In the genomic region with DNA sequence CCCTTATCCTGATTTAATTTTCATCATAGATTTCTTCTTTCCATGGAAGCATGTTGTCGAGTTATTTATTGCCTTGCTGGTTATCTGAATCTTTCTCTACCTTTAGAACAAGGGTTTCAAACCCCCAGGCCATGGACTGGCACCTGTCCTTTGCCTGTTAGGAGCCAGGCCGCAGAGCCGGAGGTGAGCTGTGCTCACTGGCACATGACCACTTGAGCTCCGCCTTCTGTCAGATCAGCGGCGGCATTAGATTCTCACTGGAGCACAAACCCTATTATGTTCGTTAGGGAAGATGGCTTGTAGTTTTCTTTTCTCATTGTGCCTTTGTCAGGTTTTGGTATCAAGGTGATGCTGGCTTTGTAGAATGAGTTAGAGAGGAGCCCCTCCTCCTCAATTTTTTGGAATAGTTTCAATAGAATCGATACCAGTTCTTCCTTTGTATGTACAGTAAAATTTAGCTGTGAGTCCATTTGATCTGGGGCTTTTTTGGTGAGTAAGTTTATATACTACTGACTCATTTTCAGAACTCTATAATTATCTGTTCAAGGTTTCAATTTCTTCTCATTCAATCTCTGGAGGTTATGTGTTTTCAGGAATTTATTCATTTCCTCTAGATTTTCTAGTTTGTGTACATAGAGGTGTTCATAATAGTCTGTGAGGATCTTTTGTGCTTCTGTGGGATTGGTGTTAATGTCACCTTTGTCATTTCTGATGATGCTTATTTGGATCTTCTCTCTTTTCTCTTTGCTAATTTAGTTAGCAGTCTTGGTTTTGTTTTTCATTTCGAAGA, we compare ENCODE assay signal across 16 cellular contexts.
DNase-seq lines count a peak whose midpoint lies in the region; ATAC-seq and FAIRE-seq lines count a peak whose summit lies in the region.
"Had no signal": no experiment of that assay in that cellular context is flagged by ENCODE, and none has a peak within 500 bp of the region (broad histone marks: within the 10 kb centered on the region; RNA-seq: fewer than 3 reads in every experiment).

No MANE protein-coding gene starts in this region.

- no peak for DNase-seq in activated T-cell treated with anti-CD3 and anti-CD28 coated beads, Interleukin-2, amount 50 U/mL, for 72 hours
- DNase-seq in activated T-cell treated with anti-CD3 and anti-CD28 coated beads, Interleukin-2, amount 50 U/mL, for 24 hours, result no peak
- no peak for DNase-seq in memory B cell (ENCODE audit: low spot score in 2 of 2)
- DNase-seq in head of caudate nucleus, result no peak
- no peak for DNase-seq in urothelium cell line (ENCODE audit: low spot score)
- DNase-seq in amygdala (lab: John Stamatoyannopoulos, UW), result no peak
- DNase-seq: ACHN; activated CD4-positive, alpha-beta T cell treated with anti-CD3 and anti-CD28 coated beads, Interleukin-2, amount 10 ng/mL, durations not matched to agents 7 days and 5 days; activated naive CD4-positive, alpha-beta T cell treated with anti-CD3 and anti-CD28 coated beads, Interleukin-2, amount 10 ng/mL, durations not matched to agents 7 days and 5 days; DMS 273 treated with DMSO at 0.1 percent for 48 hours; erythroblast; hypothalamus; Karpas-422; NCI-H1930 had no signal

- H3K9me3 Mint-ChIP-seq in activated T-cell treated with anti-CD3 and anti-CD28 coated beads, Interleukin-2, amount 50 U/mL, for 72 hours, result peaks cover 5 to 19% of the 10 kb centered on the region in 2 donors
- H3K9me3 Mint-ChIP-seq in activated T-cell treated with anti-CD3 and anti-CD28 coated beads, Interleukin-2, amount 50 U/mL, for 24 hours, result peaks cover 24% of the 10 kb centered on the region
- H3K9me3 Mint-ChIP-seq in memory B cell, result peaks cover 5% of the 10 kb centered on the region

- ATAC-seq in activated T-cell treated with anti-CD3 and anti-CD28 coated beads, Interleukin-2, amount 50 U/mL, for 72 hours (replicated peaks in 1 of 2), result peak; percentile 44 to 75
- peak; percentile 84 for ATAC-seq in GM21619 (IDR thresholded peaks at IDR 0.05; ENCODE audit: unreplicated experiment)
- peak; percentile 83 for ATAC-seq in HG03103 (IDR thresholded peaks at IDR 0.05; ENCODE audit: low read depth, unreplicated experiment)
- no peak for ATAC-seq in memory B cell (ENCODE audit: low read depth)

- peaks cover 8% of the 10 kb centered on the region for H3K4me1 Mint-ChIP-seq in activated T-cell treated with anti-CD3 and anti-CD28 coated beads, Interleukin-2, amount 50 U/mL, for 72 hours (ENCODE audit: low read depth)
- H3K4me1 Mint-ChIP-seq in activated T-cell treated with anti-CD3 and anti-CD28 coated beads, Interleukin-2, amount 50 U/mL, for 24 hours (ENCODE audit: low read depth), result no peaks in the 10 kb centered on the region
- H3K4me1 Mint-ChIP-seq in memory B cell, result no peaks in the 10 kb centered on the region
- H3K4me1 Mint-ChIP-seq: activated CD4-positive, alpha-beta T cell treated with anti-CD3 and anti-CD28 coated beads, Interleukin-2, amount 10 ng/mL, durations not matched to agents 7 days and 5 days; activated naive CD4-positive, alpha-beta T cell treated with anti-CD3 and anti-CD28 coated beads, Interleukin-2, amount 10 ng/mL, durations not matched to agents 7 days and 5 days had no signal

- intact Hi-C loops in head of caudate nucleus (cut with DNase I), result no loop called here

- no peak overlapping the region for H3K4me3 Mint-ChIP-seq in activated T-cell treated with anti-CD3 and anti-CD28 coated beads, Interleukin-2, amount 50 U/mL, for 72 hours
- H3K4me3 Mint-ChIP-seq in activated T-cell treated with anti-CD3 and anti-CD28 coated beads, Interleukin-2, amount 50 U/mL, for 24 hours, result no peak overlapping the region
- no peak overlapping the region for H3K4me3 Mint-ChIP-seq in memory B cell
- H3K4me3 Mint-ChIP-seq: activated CD4-positive, alpha-beta T cell treated with anti-CD3 and anti-CD28 coated beads, Interleukin-2, amount 10 ng/mL, durations not matched to agents 7 days and 5 days; activated naive CD4-positive, alpha-beta T cell treated with anti-CD3 and anti-CD28 coated beads, Interleukin-2, amount 10 ng/mL, durations not matched to agents 7 days and 5 days had no signal

- no peak for FAIRE-seq in urothelium cell line (lab: Jason Lieb, UNC)

- no peak overlapping the region for H3K27ac Mint-ChIP-seq in activated T-cell treated with anti-CD3 and anti-CD28 coated beads, Interleukin-2, amount 50 U/mL, for 72 hours
- H3K27ac Mint-ChIP-seq in activated T-cell treated with anti-CD3 and anti-CD28 coated beads, Interleukin-2, amount 50 U/mL, for 24 hours, result no peak overlapping the region
- peak overlapping the region; percentile 76 for H3K27ac Mint-ChIP-seq in memory B cell
- H3K27ac Mint-ChIP-seq: activated CD4-positive, alpha-beta T cell treated with anti-CD3 and anti-CD28 coated beads, Interleukin-2, amount 10 ng/mL, durations not matched to agents 7 days and 5 days; activated naive CD4-positive, alpha-beta T cell treated with anti-CD3 and anti-CD28 coated beads, Interleukin-2, amount 10 ng/mL, durations not matched to agents 7 days and 5 days had no signal

- H3K36me3 Mint-ChIP-seq in activated T-cell treated with anti-CD3 and anti-CD28 coated beads, Interleukin-2, amount 50 U/mL, for 72 hours (ENCODE audit: insufficient read depth in 2 of 2), result no peaks in the 10 kb centered on the region
- no peaks in the 10 kb centered on the region for H3K36me3 Mint-ChIP-seq in activated T-cell treated with anti-CD3 and anti-CD28 coated beads, Interleukin-2, amount 50 U/mL, for 24 hours (ENCODE audit: low read depth)
- H3K36me3 Mint-ChIP-seq in memory B cell, result no peaks in the 10 kb centered on the region
- H3K36me3 Mint-ChIP-seq: activated naive CD4-positive, alpha-beta T cell treated with anti-CD3 and anti-CD28 coated beads, Interleukin-2, amount 10 ng/mL, durations not matched to agents 7 days and 5 days had no signal

- no peaks in the 10 kb centered on the region for H3K27me3 Mint-ChIP-seq in activated T-cell treated with anti-CD3 and anti-CD28 coated beads, Interleukin-2, amount 50 U/mL, for 72 hours (ENCODE audit: low read depth)
- no peaks in the 10 kb centered on the region for H3K27me3 Mint-ChIP-seq in activated T-cell treated with anti-CD3 and anti-CD28 coated beads, Interleukin-2, amount 50 U/mL, for 24 hours
- no peaks in the 10 kb centered on the region for H3K27me3 Mint-ChIP-seq in memory B cell
- H3K27me3 Mint-ChIP-seq: activated CD4-positive, alpha-beta T cell treated with anti-CD3 and anti-CD28 coated beads, Interleukin-2, amount 10 ng/mL, durations not matched to agents 7 days and 5 days; activated naive CD4-positive, alpha-beta T cell treated with anti-CD3 and anti-CD28 coated beads, Interleukin-2, amount 10 ng/mL, durations not matched to agents 7 days and 5 days had no signal
